In the genomic region with DNA sequence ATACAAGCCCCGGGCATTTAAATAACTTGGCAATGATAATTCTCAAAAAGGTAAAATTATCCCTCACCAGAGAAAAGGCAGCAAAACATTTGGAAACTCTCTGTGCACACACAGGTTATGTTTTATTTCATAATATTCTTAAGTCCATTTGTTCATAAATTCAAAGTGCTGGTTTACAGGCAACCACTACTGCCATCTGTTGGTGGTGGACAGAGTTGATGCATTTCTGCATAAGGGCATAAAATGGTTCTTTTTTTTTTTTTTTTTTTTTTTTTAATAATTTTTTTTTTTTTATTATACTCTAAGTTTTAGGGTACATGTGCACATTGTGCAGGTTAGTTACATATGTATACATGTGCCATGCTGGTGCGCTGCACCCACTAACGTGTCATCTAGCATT, we compare ENCODE assay signal across 7 cellular contexts. TPM values are rescaled to one million over a fixed set of nuclear protein-coding genes. Genes with fewer than 3 reads are reported as not detected.
DNase-seq lines count a peak whose midpoint lies in the region; ATAC-seq and TF ChIP-seq lines count a peak whose summit lies in the region.

No MANE protein-coding gene starts in this region.

- in situ Hi-C loops in gastrocnemius medialis (cut with MboI; ENCODE audit: low sequenced_read_pairs in 4 of 4), result no loop called here

- DNase-seq in GM12864 (ENCODE audit: low read depth) (no peak), MG63 (peak; percentile 29), activated T-cell treated with anti-CD3 and anti-CD28 coated beads for 48 hours (ENCODE audit: low read depth) (peak; percentile 38), glomerular visceral epithelial cell (ENCODE audit: extremely low spot score) (peak; percentile 48), gastrocnemius medialis (no peak)
- peak; percentile 24 to 49 (median 38) for DNase-seq in stimulated activated CD4-positive, alpha-beta T cell treated with anti-CD3 and anti-CD28 coated beads, TNF-alpha, amount 100 ng/mL, for 48 hours (ENCODE audit: low read depth in 3 of 3)

- no peak overlapping the region for H3K27ac ChIP-seq in gastrocnemius medialis

- H3K27me3 ChIP-seq in MG63, result no peaks in the 10 kb centered on the region
- H3K27me3 ChIP-seq in gastrocnemius medialis, result no peaks in the 10 kb centered on the region

- no peaks in the 10 kb centered on the region for H3K36me3 ChIP-seq in MG63
- no peaks in the 10 kb centered on the region for H3K36me3 ChIP-seq in gastrocnemius medialis

- no peaks in the 10 kb centered on the region for H3K9me3 ChIP-seq in MG63
- no peaks in the 10 kb centered on the region for H3K9me3 ChIP-seq in gastrocnemius medialis

- no peak overlapping the region for H3K4me3 ChIP-seq in GM12864 (ENCODE audit: low read depth, low read length)
- no peak overlapping the region for H3K4me3 ChIP-seq in MG63
- H3K4me3 ChIP-seq in gastrocnemius medialis, result no peak overlapping the region

- no peak for TF ChIP-seq POLR2A in gastrocnemius medialis (IDR thresholded peaks at IDR 0.05)

- TF ChIP-seq CTCF in GM12864 (IDR thresholded peaks at IDR 0.05; ENCODE audit: low read depth, low read length, missing control alignments), result peak; percentile 61
- peak in 2 of 5 experiments; percentile 9 to 43 for TF ChIP-seq CTCF in gastrocnemius medialis (IDR thresholded peaks at IDR 0.05 in 4 of 5, conservative IDR thresholded peaks at IDR 0.05 in 1 of 5)

- intact Hi-C loops in gastrocnemius medialis (cut with DNase I; ENCODE audit: low total_unique reads), result no loop called here

- no peaks in the 10 kb centered on the region for H3K4me1 ChIP-seq in gastrocnemius medialis

- no peak for ATAC-seq in HG02678 (IDR thresholded peaks at IDR 0.05; ENCODE audit: unreplicated experiment)
- ATAC-seq in gastrocnemius medialis, result no peak

RNA-seq across cellular contexts. Expression of a gene that starts 31.5 kb away (rescaled TPM):
- total RNA-seq in MG63 (2014; rRNA removed; shearing (Covaris generic); ENCODE audit: low replicate concordance), result not detected in 2 replicates
- not detected for total RNA-seq in gastrocnemius medialis

Comparison
In these comparisons a context has a peak if more than half of its experiments do, and no peak if none do; other contexts are left out.
1. DNase-seq: peak in MG63 (single experiment), activated T-cell treated with anti-CD3 and anti-CD28 coated beads for 48 hours (single experiment), glomerular visceral epithelial cell (single experiment) and stimulated activated CD4-positive, alpha-beta T cell treated with anti-CD3 and anti-CD28 coated beads, TNF-alpha, amount 100 ng/mL, for 48 hours (3 of 3); none in GM12864 (single experiment) and gastrocnemius medialis (0 of 2).